19 cellular contexts compared by ENCODE assay signal in the genomic region with DNA sequence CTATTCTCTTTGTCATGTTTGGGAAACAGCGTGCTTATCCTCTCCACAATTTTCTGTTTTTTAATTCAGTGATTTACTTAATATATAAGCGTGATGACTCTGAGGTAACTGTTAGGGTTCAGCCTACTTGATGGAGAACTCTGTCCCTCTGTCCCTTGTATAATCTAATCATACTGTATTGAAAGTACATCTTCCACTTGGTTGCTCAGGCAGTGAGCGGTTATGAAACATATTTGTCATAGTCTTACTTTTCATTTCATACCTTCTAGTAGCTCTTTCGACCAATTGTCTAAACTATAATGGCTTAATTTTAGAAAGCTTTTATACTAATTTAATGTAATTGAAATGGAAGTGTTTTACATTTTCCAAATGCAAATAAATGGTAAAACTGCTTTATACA.
"Had no signal": no experiment of that assay in that cellular context is flagged by ENCODE, and none has a peak within 500 bp of the region (broad histone marks: within the 10 kb centered on the region; RNA-seq: fewer than 3 reads in every experiment).

No MANE protein-coding gene starts in this region.

- H3K36me3 Mint-ChIP-seq: naive thymus-derived CD4-positive, alpha-beta T cell; stimulated activated effector memory CD8-positive, alpha-beta T cell treated with anti-CD3 and anti-CD28 coated beads, Interleukin-12 subunit alpha, Interleukin-12 subunit beta, amount 100 ng/mL, for 72 hours had no signal

- H3K9me3 ChIP-seq: psoas muscle, right lobe of liver, tibial artery, upper lobe of right lung, vagina had no signal

- ATAC-seq: esophagus mucosa; left lobe of liver; naive thymus-derived CD4-positive, alpha-beta T cell; psoas muscle; right lobe of liver; stimulated activated effector memory CD8-positive, alpha-beta T cell treated with anti-CD3 and anti-CD28 coated beads, Interleukin-12 subunit alpha, Interleukin-12 subunit beta, amount 100 ng/mL, for 72 hours; stimulated activated naive CD8-positive, alpha-beta T cell treated with anti-CD3 and anti-CD28 coated beads, Interleukin-15, Interleukin-2, amounts not matched to agents 100 U/mL and 50 U/mL, for 24 hours; upper lobe of right lung had no signal

- H3K4me3 Mint-ChIP-seq: naive thymus-derived CD4-positive, alpha-beta T cell; nephron progenitor cell; stimulated activated effector memory CD8-positive, alpha-beta T cell treated with anti-CD3 and anti-CD28 coated beads, Interleukin-12 subunit alpha, Interleukin-12 subunit beta, amount 100 ng/mL, for 72 hours had no signal

- H3K9me3 Mint-ChIP-seq: nephron progenitor cell had no signal

- DNase-seq: effector memory CD4-positive, alpha-beta T cell; islet precursor cell; mammary epithelial cell; naive thymus-derived CD4-positive, alpha-beta T cell; nephron progenitor cell; psoas muscle; retina; right lobe of liver; stimulated activated CD4-positive, alpha-beta T cell treated with anti-CD3 and anti-CD28 coated beads, Interleukin-4, amount 100 ng/mL, for 1 hour; stimulated activated CD8-positive, alpha-beta memory T cell treated with anti-CD3 and anti-CD28 coated beads, Interleukin-4, amount 100 ng/mL, for 48 hours; stimulated activated naive CD8-positive, alpha-beta T cell treated with anti-CD3 and anti-CD28 coated beads, Interleukin-15, Interleukin-2, amounts not matched to agents 100 U/mL and 50 U/mL, for 24 hours; tibial artery; upper lobe of right lung had no signal

- H3K4me1 Mint-ChIP-seq: naive thymus-derived CD4-positive, alpha-beta T cell; nephron progenitor cell; stimulated activated effector memory CD8-positive, alpha-beta T cell treated with anti-CD3 and anti-CD28 coated beads, Interleukin-12 subunit alpha, Interleukin-12 subunit beta, amount 100 ng/mL, for 72 hours had no signal

- H3K27me3 Mint-ChIP-seq: naive thymus-derived CD4-positive, alpha-beta T cell had no signal

- H3K36me3 ChIP-seq: right lobe of liver, tibial artery, upper lobe of right lung, vagina had no signal

- H3K27ac ChIP-seq: psoas muscle, right lobe of liver, tibial artery, upper lobe of right lung, vagina had no signal

- H3K4me1 ChIP-seq: psoas muscle, right lobe of liver, tibial artery, upper lobe of right lung, vagina had no signal

- H3K27me3 ChIP-seq: right lobe of liver, tibial artery, upper lobe of right lung, vagina had no signal

- FAIRE-seq: endometrium, frontal cortex had no signal

- H3K4me3 ChIP-seq: psoas muscle, right lobe of liver, tibial artery, upper lobe of right lung, vagina had no signal

- H3K27ac Mint-ChIP-seq: naive thymus-derived CD4-positive, alpha-beta T cell; nephron progenitor cell; stimulated activated effector memory CD8-positive, alpha-beta T cell treated with anti-CD3 and anti-CD28 coated beads, Interleukin-12 subunit alpha, Interleukin-12 subunit beta, amount 100 ng/mL, for 72 hours had no signal
